Comparison of ENCODE assay signal across 1 cellular context in genomic region chr1:167297222-167298214, GRCh38.
TF ChIP-seq lines count a peak whose summit lies in the region.

No MANE protein-coding gene starts in this region.

TF ChIP-seq in HepG2, 621 proteins besides CTCF, POLR2A, EP300 and RAD21 (continued from another document and continues in another):
- peak; percentile 94 for TF ChIP-seq SOX13 (IDR thresholded peaks at IDR 0.05)
- TF ChIP-seq SOX13 (CRISPR knock-in tag; conservative IDR thresholded peaks at IDR 0.05 in 1 of 2, IDR thresholded peaks at IDR 0.05 in 1 of 2), result peak in 1 of 2 experiments; percentile 99; a peak in 2 of 4 replicates
- no peak for TF ChIP-seq ZNF749 (CRISPR knock-in tag; IDR thresholded peaks at IDR 0.05; ENCODE audit: borderline replicate concordance)
- TF ChIP-seq, protein P1, sequence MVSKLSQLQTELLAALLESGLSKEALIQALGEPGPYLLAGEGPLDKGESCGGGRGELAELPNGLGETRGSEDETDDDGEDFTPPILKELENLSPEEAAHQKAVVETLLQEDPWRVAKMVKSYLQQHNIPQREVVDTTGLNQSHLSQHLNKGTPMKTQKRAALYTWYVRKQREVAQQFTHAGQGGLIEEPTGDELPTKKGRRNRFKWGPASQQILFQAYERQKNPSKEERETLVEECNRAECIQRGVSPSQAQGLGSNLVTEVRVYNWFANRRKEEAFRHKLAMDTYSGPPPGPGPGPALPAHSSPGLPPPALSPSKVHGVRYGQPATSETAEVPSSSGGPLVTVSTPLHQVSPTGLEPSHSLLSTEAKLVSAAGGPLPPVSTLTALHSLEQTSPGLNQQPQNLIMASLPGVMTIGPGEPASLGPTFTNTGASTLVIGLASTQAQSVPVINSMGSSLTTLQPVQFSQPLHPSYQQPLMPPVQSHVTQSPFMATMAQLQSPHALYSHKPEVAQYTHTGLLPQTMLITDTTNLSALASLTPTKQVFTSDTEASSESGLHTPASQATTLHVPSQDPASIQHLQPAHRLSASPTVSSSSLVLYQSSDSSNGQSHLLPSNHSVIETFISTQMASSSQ (IDR thresholded peaks at IDR 0.05; ENCODE audit: low read depth), result peak; percentile 68
- TF ChIP-seq, protein P1 (CRISPR knock-in tag; IDR thresholded peaks at IDR 0.05; ENCODE audit: borderline replicate concordance), result no peak
- TF ChIP-seq ZNF232 (CRISPR knock-in tag; IDR thresholded peaks at IDR 0.05; ENCODE audit: borderline replicate concordance), result 0 out of 2 replicates have a peak, but pooled peaks have one; percentile 50
- peak; percentile 74 for TF ChIP-seq THAP11 (CRISPR knock-in tag; IDR thresholded peaks at IDR 0.05)
- 0 out of 2 replicates have a peak, but pooled peaks have one; percentile 20 for TF ChIP-seq ZSCAN21 (CRISPR knock-in tag; IDR thresholded peaks at IDR 0.05; ENCODE audit: borderline replicate concordance)
- 0 out of 2 replicates have a peak, but pooled peaks have one; percentile 45 for TF ChIP-seq KDM4B (CRISPR knock-in tag; IDR thresholded peaks at IDR 0.05)
- TF ChIP-seq ZFP37 (CRISPR knock-in tag; IDR thresholded peaks at IDR 0.05; ENCODE audit: borderline replicate concordance), result peak; percentile 29; the same call in 1 of the 2 replicates
- no peak for TF ChIP-seq ZNF605 (CRISPR knock-in tag; IDR thresholded peaks at IDR 0.05)
- peak; percentile 75 for TF ChIP-seq ZSCAN25 (CRISPR knock-in tag; IDR thresholded peaks at IDR 0.05)
- no peak for TF ChIP-seq ZNF841 (CRISPR knock-in tag; IDR thresholded peaks at IDR 0.05; ENCODE audit: borderline replicate concordance)
- TF ChIP-seq ZFP82 (CRISPR knock-in tag; IDR thresholded peaks at IDR 0.05; ENCODE audit: borderline replicate concordance), result 0 out of 2 replicates have a peak, but pooled peaks have one; percentile 29
- TF ChIP-seq ZNF777 (CRISPR knock-in tag; IDR thresholded peaks at IDR 0.05), result no peak
- TF ChIP-seq ZNF414 (CRISPR knock-in tag; IDR thresholded peaks at IDR 0.05), result peak; percentile 71; the same call in 1 of the 2 replicates
- TF ChIP-seq, protein P2, sequence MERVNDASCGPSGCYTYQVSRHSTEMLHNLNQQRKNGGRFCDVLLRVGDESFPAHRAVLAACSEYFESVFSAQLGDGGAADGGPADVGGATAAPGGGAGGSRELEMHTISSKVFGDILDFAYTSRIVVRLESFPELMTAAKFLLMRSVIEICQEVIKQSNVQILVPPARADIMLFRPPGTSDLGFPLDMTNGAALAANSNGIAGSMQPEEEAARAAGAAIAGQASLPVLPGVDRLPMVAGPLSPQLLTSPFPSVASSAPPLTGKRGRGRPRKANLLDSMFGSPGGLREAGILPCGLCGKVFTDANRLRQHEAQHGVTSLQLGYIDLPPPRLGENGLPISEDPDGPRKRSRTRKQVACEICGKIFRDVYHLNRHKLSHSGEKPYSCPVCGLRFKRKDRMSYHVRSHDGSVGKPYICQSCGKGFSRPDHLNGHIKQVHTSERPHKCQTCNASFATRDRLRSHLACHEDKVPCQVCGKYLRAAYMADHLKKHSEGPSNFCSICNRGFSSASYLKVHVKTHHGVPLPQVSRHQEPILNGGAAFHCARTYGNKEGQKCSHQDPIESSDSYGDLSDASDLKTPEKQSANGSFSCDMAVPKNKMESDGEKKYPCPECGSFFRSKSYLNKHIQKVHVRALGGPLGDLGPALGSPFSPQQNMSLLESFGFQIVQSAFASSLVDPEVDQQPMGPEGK (CRISPR knock-in tag; IDR thresholded peaks at IDR 0.05), result 0 out of 2 replicates have a peak, but pooled peaks have one; percentile 11
- TF ChIP-seq, protein P3, sequence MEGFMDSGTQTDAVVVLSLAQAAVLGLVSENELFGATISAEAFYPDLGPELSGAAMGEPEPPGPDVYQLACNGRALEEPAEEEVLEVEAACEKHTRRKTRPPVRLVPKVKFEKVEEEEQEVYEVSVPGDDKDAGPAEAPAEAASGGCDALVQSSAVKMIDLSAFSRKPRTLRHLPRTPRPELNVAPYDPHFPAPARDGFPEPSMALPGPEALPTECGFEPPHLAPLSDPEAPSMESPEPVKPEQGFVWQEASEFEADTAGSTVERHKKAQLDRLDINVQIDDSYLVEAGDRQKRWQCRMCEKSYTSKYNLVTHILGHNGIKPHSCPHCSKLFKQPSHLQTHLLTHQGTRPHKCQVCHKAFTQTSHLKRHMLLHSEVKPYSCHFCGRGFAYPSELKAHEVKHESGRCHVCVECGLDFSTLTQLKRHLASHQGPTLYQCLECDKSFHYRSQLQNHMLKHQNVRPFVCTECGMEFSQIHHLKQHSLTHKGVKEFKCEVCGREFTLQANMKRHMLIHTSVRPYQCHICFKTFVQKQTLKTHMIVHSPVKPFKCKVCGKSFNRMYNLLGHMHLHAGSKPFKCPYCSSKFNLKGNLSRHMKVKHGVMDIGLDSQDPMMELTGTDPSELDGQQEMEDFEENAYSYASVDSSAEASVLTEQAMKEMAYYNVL (CRISPR knock-in tag; IDR thresholded peaks at IDR 0.05; ENCODE audit: borderline replicate concordance), result no peak
- TF ChIP-seq ISL2 (CRISPR knock-in tag; IDR thresholded peaks at IDR 0.05), result peak; percentile 78
- TF ChIP-seq TARDBP (CRISPR knock-in tag; IDR thresholded peaks at IDR 0.05), result peak; percentile 47; the same call in 1 of the 2 replicates
- no peak for TF ChIP-seq BORCS8-MEF2B (CRISPR knock-in tag; IDR thresholded peaks at IDR 0.05)
- 0 out of 2 replicates have a peak, but pooled peaks have one; percentile 41 for TF ChIP-seq MIER2 (CRISPR knock-in tag; IDR thresholded peaks at IDR 0.05)
- 0 out of 2 replicates have a peak, but pooled peaks have one; percentile 29 for TF ChIP-seq MYPOP (CRISPR knock-in tag; IDR thresholded peaks at IDR 0.05)
- TF ChIP-seq YEATS4 (CRISPR knock-in tag; IDR thresholded peaks at IDR 0.05; ENCODE audit: borderline replicate concordance), result peak; percentile 61; the same call in 1 of the 2 replicates
- 0 out of 2 replicates have a peak, but pooled peaks have one; percentile 39 for TF ChIP-seq ZNF230 (CRISPR knock-in tag; IDR thresholded peaks at IDR 0.05)
- peak; percentile 58; the same call in 1 of the 2 replicates for TF ChIP-seq DMAP1 (CRISPR knock-in tag; IDR thresholded peaks at IDR 0.05)
- TF ChIP-seq ZNF816 (CRISPR knock-in tag; IDR thresholded peaks at IDR 0.05; ENCODE audit: borderline replicate concordance), result 0 out of 2 replicates have a peak, but pooled peaks have one; percentile 63
- TF ChIP-seq DNMT1 (CRISPR knock-in tag; IDR thresholded peaks at IDR 0.05), result no peak
- TF ChIP-seq, protein P4, sequence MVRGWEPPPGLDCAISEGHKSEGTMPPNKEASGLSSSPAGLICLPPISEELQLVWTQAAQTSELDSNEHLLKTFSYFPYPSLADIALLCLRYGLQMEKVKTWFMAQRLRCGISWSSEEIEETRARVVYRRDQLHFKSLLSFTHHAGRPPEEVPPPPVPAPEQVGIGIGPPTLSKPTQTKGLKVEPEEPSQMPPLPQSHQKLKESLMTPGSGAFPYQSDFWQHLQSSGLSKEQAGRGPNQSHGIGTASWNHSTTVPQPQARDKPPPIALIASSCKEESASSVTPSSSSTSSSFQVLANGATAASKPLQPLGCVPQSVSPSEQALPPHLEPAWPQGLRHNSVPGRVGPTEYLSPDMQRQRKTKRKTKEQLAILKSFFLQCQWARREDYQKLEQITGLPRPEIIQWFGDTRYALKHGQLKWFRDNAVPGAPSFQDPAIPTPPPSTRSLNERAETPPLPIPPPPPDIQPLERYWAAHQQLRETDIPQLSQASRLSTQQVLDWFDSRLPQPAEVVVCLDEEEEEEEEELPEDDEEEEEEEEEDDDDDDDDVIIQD (CRISPR knock-in tag; IDR thresholded peaks at IDR 0.05; ENCODE audit: low read depth), result peak; percentile 85; the same call in 1 of the 2 replicates
- no peak for TF ChIP-seq TOE1 (CRISPR knock-in tag; IDR thresholded peaks at IDR 0.05)
- TF ChIP-seq TMF1 (CRISPR knock-in tag; IDR thresholded peaks at IDR 0.05; ENCODE audit: low read depth), result no peak
- peak; percentile 76; the same call in 1 of the 2 replicates for TF ChIP-seq IKZF5 (CRISPR knock-in tag; IDR thresholded peaks at IDR 0.05)
- peak; percentile 41; the same call in 1 of the 2 replicates for TF ChIP-seq BCL6 (CRISPR knock-in tag; IDR thresholded peaks at IDR 0.05)
- TF ChIP-seq ZNF124 (CRISPR knock-in tag; IDR thresholded peaks at IDR 0.05), result 0 out of 2 replicates have a peak, but pooled peaks have one; percentile 24
- no peak for TF ChIP-seq NPAS2 (CRISPR knock-in tag; IDR thresholded peaks at IDR 0.05; ENCODE audit: borderline replicate concordance)
- TF ChIP-seq IRX3 (CRISPR knock-in tag; IDR thresholded peaks at IDR 0.05; ENCODE audit: borderline replicate concordance, low read depth), result no peak
- TF ChIP-seq ERF (CRISPR knock-in tag; IDR thresholded peaks at IDR 0.05), result peak; percentile 48; the same call in 1 of the 2 replicates
- TF ChIP-seq ZNF460 (CRISPR knock-in tag; IDR thresholded peaks at IDR 0.05; ENCODE audit: borderline replicate concordance), result peak; percentile 68; the same call in 1 of the 2 replicates
- TF ChIP-seq TEAD3 (CRISPR knock-in tag; optimal IDR thresholded peaks at IDR 0.05; ENCODE audit: borderline replicate concordance), result peak; percentile 74
- 0 out of 2 replicates have a peak, but pooled peaks have one; percentile 52 for TF ChIP-seq ZNF510 (CRISPR knock-in tag; IDR thresholded peaks at IDR 0.05; ENCODE audit: low read depth)
- TF ChIP-seq MAFF (IDR thresholded peaks at IDR 0.05; ENCODE audit: low read depth, low read length), result 0 out of 2 replicates have a peak, but pooled peaks have one; percentile 32
- TF ChIP-seq TCF7 (IDR thresholded peaks at IDR 0.05; ENCODE audit: low read depth), result peak; percentile 51; the same call in 1 of the 2 replicates
- TF ChIP-seq NR2F1 (CRISPR knock-in tag; IDR thresholded peaks at IDR 0.05), result peak; percentile 42 to 82; a peak in 3 of 4 replicates
- TF ChIP-seq DRAP1 (CRISPR knock-in tag; IDR thresholded peaks at IDR 0.05), result peak; percentile 54; the same call in 1 of the 2 replicates
- no peak for TF ChIP-seq ZNF713 (CRISPR knock-in tag; IDR thresholded peaks at IDR 0.05)
- TF ChIP-seq SOX6 (IDR thresholded peaks at IDR 0.05), result no peak
- TF ChIP-seq SOX6 (CRISPR knock-in tag; IDR thresholded peaks at IDR 0.05), result peak; percentile 99
- TF ChIP-seq IRF2 (CRISPR knock-in tag; IDR thresholded peaks at IDR 0.05), result peak; percentile 62
- peak; percentile 50; the same call in 1 of the 2 replicates for TF ChIP-seq TSC22D2 (CRISPR knock-in tag; IDR thresholded peaks at IDR 0.05; ENCODE audit: borderline replicate concordance)
- TF ChIP-seq FOXP1 (IDR thresholded peaks at IDR 0.05), result 0 out of 2 replicates have a peak, but pooled peaks have one; percentile 18
- TF ChIP-seq FOXP1 (CRISPR knock-in tag; IDR thresholded peaks at IDR 0.05), result peak; percentile 82
- peak; percentile 57; the same call in 1 of the 2 replicates for TF ChIP-seq TBX2 (CRISPR knock-in tag; IDR thresholded peaks at IDR 0.05; ENCODE audit: borderline replicate concordance)
- no peak for TF ChIP-seq DBP (CRISPR knock-in tag; IDR thresholded peaks at IDR 0.05; ENCODE audit: not compliant biosample characterization)
- 0 out of 2 replicates have a peak, but pooled peaks have one; percentile 47 for TF ChIP-seq GLI4 (CRISPR knock-in tag; IDR thresholded peaks at IDR 0.05; ENCODE audit: borderline replicate concordance)
